In the genomic region with DNA sequence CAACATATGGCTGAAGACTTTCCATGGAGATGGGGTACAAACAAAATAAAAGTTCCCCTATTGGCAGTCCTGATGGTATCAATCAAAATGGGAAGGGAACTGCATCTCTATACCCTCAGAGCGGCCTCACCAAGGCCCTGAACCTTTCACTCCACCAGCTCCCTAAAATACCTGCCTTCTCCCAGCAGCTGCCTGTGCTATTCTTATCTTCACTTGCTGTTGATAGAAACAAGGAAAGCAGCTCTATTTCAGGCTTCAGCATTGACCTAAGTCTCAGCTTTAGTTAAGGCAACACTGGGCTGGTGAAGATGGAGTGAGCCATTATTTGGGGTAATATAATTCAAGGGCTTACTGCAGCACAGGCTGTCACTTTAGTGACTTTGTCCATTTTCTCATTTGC, we compare ENCODE assay signal across 19 cellular contexts. TPM values are rescaled to one million over a fixed set of nuclear protein-coding genes. Genes with fewer than 3 reads are reported as not detected.
"Had no signal": no experiment of that assay in that cellular context is flagged by ENCODE, and none has a peak within 500 bp of the region (broad histone marks: within the 10 kb centered on the region; RNA-seq: fewer than 3 reads in every experiment).

No MANE protein-coding gene starts in this region.

- H3K4me3 ChIP-seq: dorsolateral prefrontal cortex, right lobe of liver, skin epidermis had no signal

- DNase-seq: cortex of kidney; dorsolateral prefrontal cortex; effector CD8-positive, alpha-beta T cell; foreskin melanocyte; head of caudate nucleus; islet precursor cell; mesendoderm; naive thymus-derived CD8-positive, alpha-beta T cell; right lobe of liver; stimulated activated naive CD4-positive, alpha-beta T cell treated with Interleukin-2 at 50 U/mL for 16 hours; trophoblast cell had no signal

- ATAC-seq: naive thymus-derived CD8-positive, alpha-beta T cell; right lobe of liver had no signal

- H3K27me3 ChIP-seq: right lobe of liver had no signal

- H3K27ac ChIP-seq: dorsolateral prefrontal cortex, right lobe of liver, skin epidermis had no signal

- H3K9me3 ChIP-seq: right lobe of liver had no signal

- H3K36me3 ChIP-seq: right lobe of liver had no signal

RNA-seq across cellular contexts. Expression of a gene that starts 45.1 kb away (rescaled TPM):
- total RNA-seq: liver, lung microvascular endothelial cell, neural crest cell, osteocyte, posterior vena cava had no signal
- polyA plus RNA-seq: esophagus; naive thymus-derived CD8-positive, alpha-beta T cell; urinary bladder had no signal
